In the genomic region with DNA sequence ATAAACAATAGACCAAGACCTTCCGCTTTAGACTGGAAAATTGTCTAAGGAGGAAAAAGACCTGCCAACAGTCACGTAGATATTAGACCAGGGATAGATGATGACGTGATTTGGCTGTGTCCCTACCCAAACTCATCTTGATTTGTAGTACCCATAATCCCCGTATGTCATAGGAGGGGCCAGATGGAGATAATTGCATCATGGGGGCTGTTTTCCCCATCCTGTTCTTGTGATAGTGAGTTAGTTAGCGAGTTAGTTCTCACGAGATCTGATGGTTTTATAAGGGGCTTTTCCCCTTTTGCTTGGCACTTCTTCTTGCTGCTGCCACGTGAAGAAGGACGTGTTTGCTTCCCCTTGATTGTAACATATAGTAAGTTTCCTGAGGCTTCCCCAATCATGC, we compare ENCODE assay signal across 16 cellular contexts. TPM values are rescaled to one million over a fixed set of nuclear protein-coding genes. Genes with fewer than 3 reads are reported as not detected.
DNase-seq lines count a peak whose midpoint lies in the region; ATAC-seq and TF ChIP-seq lines count a peak whose summit lies in the region.
"Had no signal": no experiment of that assay in that cellular context is flagged by ENCODE, and none has a peak within 500 bp of the region (broad histone marks: within the 10 kb centered on the region; RNA-seq: fewer than 3 reads in every experiment).

No MANE protein-coding gene starts in this region.

- TF ChIP-seq CTCF in spleen (IDR thresholded peaks at IDR 0.05 in 8 of 11, conservative IDR thresholded peaks at IDR 0.05 in 3 of 11): no peak
- no peak for TF ChIP-seq CTCF in colonic mucosa (IDR thresholded peaks at IDR 0.05)

- no peak for DNase-seq in activated naive CD4-positive, alpha-beta T cell (lab: John Stamatoyannopoulos, UW)
- DNase-seq in T-helper 17 cell (no peak), spleen (no peak), left ventricle myocardium superior (no peak), colonic mucosa (no peak)
- DNase-seq in activated CD8-positive, alpha-beta memory T cell treated with anti-CD3 and anti-CD28 coated beads for 24 hours: no peak
- DNase-seq: activated CD8-positive, alpha-beta memory T cell treated with anti-CD3 and anti-CD28 coated beads, Interleukin-2, amount 10 ng/mL, durations not matched to agents 7 days and 5 days; GF-D8; left colon; NCI-H2081 treated with DMSO at 0.1 percent for 48 hours; NCI-H526 treated with DMSO at 0.1 percent for 48 hours; stimulated activated CD4-positive, alpha-beta T cell treated with anti-CD3 and anti-CD28 coated beads, Interleukin-4, amount 100 ng/mL, for 24 hours; stimulated activated CD8-positive, alpha-beta memory T cell treated with anti-CD3 and anti-CD28 coated beads, Interleukin-4, amount 100 ng/mL, for 48 hours had no signal

- ATAC-seq in HG03039 (IDR thresholded peaks at IDR 0.05; ENCODE audit: unreplicated experiment): peak; percentile 10
- ATAC-seq in T-helper 17 cell: no peak
- no peak for ATAC-seq in left ventricle myocardium superior

- H3K36me3 ChIP-seq in spleen (no peaks in the 10 kb centered on the region), colonic mucosa (no peaks in the 10 kb centered on the region)

- H3K27ac ChIP-seq in spleen (peak overlapping the region in 7 of 8 donors; percentile 52 to 79 (median 69)), colonic mucosa (no peak overlapping the region)
- H3K27ac ChIP-seq: VCaP had no signal

- intact Hi-C loops in spleen (cut with DNase I; ENCODE audit: low total_unique reads) (no loop called here), left ventricle myocardium superior (cut with micrococcal nuclease) (no loop called here), colonic mucosa (cut with DNase I) (no loop called here)

- H3K27me3 ChIP-seq in spleen (replicated peaks in 1 of 7) (no peaks in the 10 kb centered on the region), colonic mucosa (no peaks in the 10 kb centered on the region)

- peak overlapping the region; percentile 73 for H3K4me3 Mint-ChIP-seq in activated naive CD4-positive, alpha-beta T cell treated with anti-CD3 and anti-CD28 coated beads, Interleukin-2, amount 50 U/mL, for 24 hours
- H3K4me3 Mint-ChIP-seq in T-helper 17 cell: no peak overlapping the region

- peaks cover 16% of the 10 kb centered on the region for H3K9me3 Mint-ChIP-seq in activated naive CD4-positive, alpha-beta T cell treated with anti-CD3 and anti-CD28 coated beads, Interleukin-2, amount 50 U/mL, for 24 hours

- no peak overlapping the region for H3K9ac ChIP-seq in colonic mucosa (ENCODE audit: low read depth in 2 of 2, low read length in 2 of 2)

- WGBS in spleen, 5 donors: 69 to 82% (median 77%) methylated on average over 8 of the region's 8 CpGs

- H3K9me3 ChIP-seq in T-helper 17 cell (ENCODE audit: control insufficient read depth, low read length, poor library complexity, severe bottlenecking) (no peaks in the 10 kb centered on the region), spleen (no peaks in the 10 kb centered on the region), colonic mucosa (no peaks in the 10 kb centered on the region)

- peak overlapping the region in 2 of 8 donors; percentile 18 to 29 for H3K4me3 ChIP-seq in spleen
- H3K4me3 ChIP-seq in colonic mucosa: no peak overlapping the region

- TF ChIP-seq POLR2A in spleen (IDR thresholded peaks at IDR 0.05): no peak

- H3K27me3 Mint-ChIP-seq in activated naive CD4-positive, alpha-beta T cell treated with anti-CD3 and anti-CD28 coated beads, Interleukin-2, amount 50 U/mL, for 24 hours: no peaks in the 10 kb centered on the region
- H3K27me3 Mint-ChIP-seq in T-helper 17 cell: no peaks in the 10 kb centered on the region
- H3K27me3 Mint-ChIP-seq: activated CD8-positive, alpha-beta memory T cell treated with anti-CD3 and anti-CD28 coated beads, Interleukin-2, amount 10 ng/mL, durations not matched to agents 7 days and 5 days had no signal

- peak overlapping the region; percentile 80 for H3K27ac Mint-ChIP-seq in activated naive CD4-positive, alpha-beta T cell treated with anti-CD3 and anti-CD28 coated beads, Interleukin-2, amount 50 U/mL, for 24 hours
- H3K27ac Mint-ChIP-seq in T-helper 17 cell: peak overlapping the region; percentile 41

- peaks cover 32% of the 10 kb centered on the region for H3K4me1 Mint-ChIP-seq in activated naive CD4-positive, alpha-beta T cell treated with anti-CD3 and anti-CD28 coated beads, Interleukin-2, amount 50 U/mL, for 24 hours
- H3K4me1 Mint-ChIP-seq in T-helper 17 cell: peaks cover 11% of the 10 kb centered on the region

- H3K4me1 ChIP-seq in spleen (peaks cover 0 to 39% (median 13%) of the 10 kb centered on the region in 6 donors), colonic mucosa (no peaks in the 10 kb centered on the region)

- H3K36me3 Mint-ChIP-seq in activated naive CD4-positive, alpha-beta T cell treated with anti-CD3 and anti-CD28 coated beads, Interleukin-2, amount 50 U/mL, for 24 hours: peaks cover 1% of the 10 kb centered on the region
- H3K36me3 Mint-ChIP-seq in T-helper 17 cell (ENCODE audit: low read depth): peaks cover 3% of the 10 kb centered on the region

RNA-seq across cellular contexts. Expression of a gene that starts 31.7 kb away (rescaled TPM):
- total RNA-seq in T-helper 17 cell (10 to 100 TPM; 43.8 to 48.1 TPM), spleen (10 to 100 TPM; 53.3 to 75.6 (median 63.8) TPM), left ventricle myocardium superior (122 TPM), colonic mucosa (100 to 1,000 TPM; 114 to 219 TPM)
- polyA plus RNA-seq in spleen: 10 to 100 TPM; 31.5 to 45.1 (median 41.8) TPM
